In the genomic region with DNA sequence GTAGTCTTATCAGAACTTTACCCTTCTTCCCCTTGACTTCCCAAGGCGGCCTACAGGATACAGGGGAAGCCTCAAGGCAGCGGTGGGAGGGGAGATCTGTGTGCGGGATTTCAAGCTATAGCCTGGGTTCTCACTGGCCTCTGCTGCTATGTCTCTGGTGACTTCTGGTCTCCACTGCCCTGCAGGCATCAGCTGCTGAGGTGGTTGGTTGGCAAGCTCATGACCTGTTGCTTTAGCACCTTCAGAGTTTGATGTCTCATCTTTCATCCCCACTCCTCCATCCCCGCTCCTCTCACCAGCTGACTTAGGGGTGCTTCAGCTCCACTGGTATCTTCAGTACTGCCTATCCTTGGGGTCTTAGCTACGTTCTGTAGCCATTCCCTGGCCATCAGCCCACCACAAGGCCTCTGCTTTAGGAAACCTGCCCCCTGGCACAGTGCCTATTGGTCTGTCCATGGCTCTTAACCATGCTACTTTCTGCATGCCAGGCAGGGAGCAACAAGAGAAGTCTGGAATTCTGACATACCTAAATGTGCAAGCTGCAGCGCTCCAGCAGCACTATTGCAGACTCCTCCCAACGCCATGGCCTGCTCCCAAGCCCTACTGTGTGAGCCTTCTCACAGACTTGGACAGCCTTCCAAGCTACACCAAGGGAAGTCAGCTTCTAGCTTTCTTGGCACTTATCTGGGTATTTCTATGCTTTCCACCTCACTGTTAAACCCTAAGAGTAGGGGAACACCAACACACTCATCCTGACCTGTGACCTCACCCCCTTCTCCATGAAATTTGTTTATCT, we compare ENCODE assay signal across 27 cellular contexts. TPM values are rescaled to one million over a fixed set of nuclear protein-coding genes. Genes with fewer than 3 reads are reported as not detected.
DNase-seq lines count a peak whose midpoint lies in the region; ATAC-seq and TF ChIP-seq lines count a peak whose summit lies in the region.
"Had no signal": no experiment of that assay in that cellular context is flagged by ENCODE, and none has a peak within 500 bp of the region (broad histone marks: within the 10 kb centered on the region; RNA-seq: fewer than 3 reads in every experiment).

No MANE protein-coding gene starts in this region.

- H3K36me3 Mint-ChIP-seq in activated T-cell treated with anti-CD3 and anti-CD28 coated beads, Interleukin-2, amount 50 U/mL, for 24 hours (ENCODE audit: low read depth) = peaks cover 25% of the 10 kb centered on the region
- H3K36me3 Mint-ChIP-seq in activated T-cell treated with anti-CD3 and anti-CD28 coated beads, Interleukin-2, amount 50 U/mL, for 4 hours (ENCODE audit: insufficient read depth) = no peaks in the 10 kb centered on the region
- no peaks in the 10 kb centered on the region for H3K36me3 Mint-ChIP-seq in IgD-negative memory B cell
- peaks cover 25% of the 10 kb centered on the region for H3K36me3 Mint-ChIP-seq in activated T-helper 17 cell treated with anti-CD3 and anti-CD28 coated beads, Interleukin-2, amount 50 U/mL, for 72 hours (ENCODE audit: low read depth)
- H3K36me3 Mint-ChIP-seq in osteocyte (ENCODE audit: unreplicated experiment) = no peaks in the 10 kb centered on the region

- H3K27ac Mint-ChIP-seq in activated T-cell treated with anti-CD3 and anti-CD28 coated beads, Interleukin-2, amount 50 U/mL, for 24 hours = peak overlapping the region; percentile 7
- H3K27ac Mint-ChIP-seq in IgD-negative memory B cell = peak overlapping the region in 1 of 3 donors; percentile 53
- H3K27ac Mint-ChIP-seq in activated T-helper 17 cell treated with anti-CD3 and anti-CD28 coated beads, Interleukin-2, amount 50 U/mL, for 72 hours = no peak overlapping the region
- no peak overlapping the region for H3K27ac Mint-ChIP-seq in osteocyte (ENCODE audit: unreplicated experiment)
- H3K27ac Mint-ChIP-seq: activated CD4-positive, alpha-beta T cell treated with anti-CD3 and anti-CD28 coated beads, Interleukin-2, amount 10 ng/mL, durations not matched to agents 24 days and 14 days; activated naive CD8-positive, alpha-beta T cell treated with anti-CD3 and anti-CD28 coated beads for 36 hours; H9; T-helper 2 cell treated with Interferon-gamma antibody and Interleukin-4, amounts not matched to agents 5 μg/mL and 100 μg/mL, for 36 hours had no signal

- no peak overlapping the region for H3K4me3 Mint-ChIP-seq in activated T-cell treated with anti-CD3 and anti-CD28 coated beads, Interleukin-2, amount 50 U/mL, for 24 hours
- H3K4me3 Mint-ChIP-seq in activated T-cell treated with anti-CD3 and anti-CD28 coated beads, Interleukin-2, amount 50 U/mL, for 4 hours = no peak overlapping the region
- H3K4me3 Mint-ChIP-seq in IgD-negative memory B cell (peak overlapping the region in 3 of 4 donors; percentile 49 to 79 (median 55)), osteocyte (ENCODE audit: unreplicated experiment) (no peak overlapping the region)
- H3K4me3 Mint-ChIP-seq in activated T-helper 17 cell treated with anti-CD3 and anti-CD28 coated beads, Interleukin-2, amount 50 U/mL, for 72 hours = peak overlapping the region; percentile 20
- H3K4me3 Mint-ChIP-seq: activated naive CD8-positive, alpha-beta T cell treated with anti-CD3 and anti-CD28 coated beads for 36 hours had no signal

- H3K9me3 Mint-ChIP-seq in activated T-cell treated with anti-CD3 and anti-CD28 coated beads, Interleukin-2, amount 50 U/mL, for 24 hours = no peaks in the 10 kb centered on the region
- H3K9me3 Mint-ChIP-seq in activated T-cell treated with anti-CD3 and anti-CD28 coated beads, Interleukin-2, amount 50 U/mL, for 4 hours = no peaks in the 10 kb centered on the region
- no peaks in the 10 kb centered on the region for H3K9me3 Mint-ChIP-seq in IgD-negative memory B cell
- no peaks in the 10 kb centered on the region for H3K9me3 Mint-ChIP-seq in activated T-helper 17 cell treated with anti-CD3 and anti-CD28 coated beads, Interleukin-2, amount 50 U/mL, for 72 hours
- no peaks in the 10 kb centered on the region for H3K9me3 Mint-ChIP-seq in osteocyte (ENCODE audit: unreplicated experiment)
- H3K9me3 Mint-ChIP-seq: activated CD4-positive, alpha-beta T cell treated with anti-CD3 and anti-CD28 coated beads, Interleukin-2, amount 10 ng/mL, durations not matched to agents 24 days and 14 days; activated naive CD8-positive, alpha-beta T cell treated with anti-CD3 and anti-CD28 coated beads for 36 hours; H9; T-helper 2 cell treated with Interferon-gamma antibody and Interleukin-4, amounts not matched to agents 5 μg/mL and 100 μg/mL, for 36 hours had no signal

- H3K4me1 Mint-ChIP-seq in activated T-cell treated with anti-CD3 and anti-CD28 coated beads, Interleukin-2, amount 50 U/mL, for 24 hours (ENCODE audit: low read depth) = peaks cover 25% of the 10 kb centered on the region
- H3K4me1 Mint-ChIP-seq in activated T-cell treated with anti-CD3 and anti-CD28 coated beads, Interleukin-2, amount 50 U/mL, for 4 hours (ENCODE audit: low read depth) = peaks cover 29% of the 10 kb centered on the region
- H3K4me1 Mint-ChIP-seq in IgD-negative memory B cell (peaks cover 23 to 26% (median 23%) of the 10 kb centered on the region in 3 donors), osteocyte (ENCODE audit: unreplicated experiment) (peaks cover 28% of the 10 kb centered on the region)
- peaks cover 25% of the 10 kb centered on the region for H3K4me1 Mint-ChIP-seq in activated T-helper 17 cell treated with anti-CD3 and anti-CD28 coated beads, Interleukin-2, amount 50 U/mL, for 72 hours

- ATAC-seq in activated T-cell treated with anti-CD3 and anti-CD28 coated beads, Interleukin-2, amount 50 U/mL, for 4 hours = no peak
- no peak for ATAC-seq in activated T-helper 17 cell treated with anti-CD3 and anti-CD28 coated beads, Interleukin-2, amount 50 U/mL, for 72 hours (replicated peaks)
- ATAC-seq in GM21423 (IDR thresholded peaks at IDR 0.05; ENCODE audit: unreplicated experiment) (no peak), GM19455 (IDR thresholded peaks at IDR 0.05; ENCODE audit: unreplicated experiment) (no peak)
- ATAC-seq: left cardiac atrium, mucosa of descending colon had no signal

- DNase-seq in activated T-cell treated with anti-CD3 and anti-CD28 coated beads, Interleukin-2, amount 50 U/mL, for 24 hours = no peak
- no peak for DNase-seq in activated T-cell treated with anti-CD3 and anti-CD28 coated beads, Interleukin-2, amount 50 U/mL, for 4 hours
- DNase-seq in osteocyte (ENCODE audit: extremely low spot score, unreplicated experiment) (peak; percentile 63), NCI-H1436 treated with DMSO at 0.1 percent for 48 hours (lab: John Stamatoyannopoulos, UW) (no peak)
- DNase-seq: activated CD4-positive, alpha-beta T cell treated with anti-CD3 and anti-CD28 coated beads, Interleukin-2, amount 10 ng/mL, durations not matched to agents 24 days and 14 days; activated CD8-positive, alpha-beta memory T cell treated with anti-CD3 and anti-CD28 coated beads for 24 hours; activated gamma-delta T cell; activated naive CD8-positive, alpha-beta T cell treated with anti-CD3 and anti-CD28 coated beads for 36 hours; activated T-cell treated with anti-CD3 and anti-CD28 coated beads for 4 hours; effector memory CD4-positive, alpha-beta T cell; H9; left cardiac atrium; mucosa of descending colon; NCI-H187; NCI-H2171 treated with DMSO at 0.1 percent for 48 hours; NCI-H524 treated with DMSO at 0.1 percent for 48 hours; NK-92 treated with Interleukin-12 subunit alpha and Interleukin-12 subunit beta, amount 100 ng/mL, for 24 hours; SHP77; sigmoid colon; stimulated activated CD4-positive, alpha-beta T cell treated with anti-CD3 and anti-CD28 coated beads, Interleukin-12 subunit alpha, Interleukin-12 subunit beta, amount 100 ng/mL, for 4 hours; stimulated activated CD4-positive, alpha-beta T cell treated with anti-CD3 and anti-CD28 coated beads, Interleukin-2, amount 100 ng/mL, for 48 hours; stomach had no signal

- TF ChIP-seq CTCF in osteocyte (IDR thresholded peaks at IDR 0.05) = no peak

- H3K27me3 Mint-ChIP-seq in activated T-cell treated with anti-CD3 and anti-CD28 coated beads, Interleukin-2, amount 50 U/mL, for 24 hours = no peaks in the 10 kb centered on the region
- H3K27me3 Mint-ChIP-seq in activated T-cell treated with anti-CD3 and anti-CD28 coated beads, Interleukin-2, amount 50 U/mL, for 4 hours (ENCODE audit: low read depth) = no peaks in the 10 kb centered on the region
- no peaks in the 10 kb centered on the region for H3K27me3 Mint-ChIP-seq in IgD-negative memory B cell
- no peaks in the 10 kb centered on the region for H3K27me3 Mint-ChIP-seq in activated T-helper 17 cell treated with anti-CD3 and anti-CD28 coated beads, Interleukin-2, amount 50 U/mL, for 72 hours
- no peaks in the 10 kb centered on the region for H3K27me3 Mint-ChIP-seq in osteocyte (ENCODE audit: unreplicated experiment)
- H3K27me3 Mint-ChIP-seq: activated CD4-positive, alpha-beta T cell treated with anti-CD3 and anti-CD28 coated beads, Interleukin-2, amount 10 ng/mL, durations not matched to agents 24 days and 14 days; activated naive CD8-positive, alpha-beta T cell treated with anti-CD3 and anti-CD28 coated beads for 36 hours had no signal

RNA-seq across cellular contexts. Expression of gene YEATS2, which starts 1.8 kb away (rescaled TPM):
- 10 to 100 TPM; 24.7 to 28.0 (median 27.2) TPM for total RNA-seq in activated T-cell treated with anti-CD3 and anti-CD28 coated beads, Interleukin-2, amount 50 U/mL, for 4 hours
- 7.2 TPM for polyA plus RNA-seq in IgD-negative memory B cell
- total RNA-seq in activated T-helper 17 cell treated with anti-CD3 and anti-CD28 coated beads, Interleukin-2, amount 50 U/mL, for 72 hours = 100 to 1,000 TPM in 1 of 2 donors, 10 to 100 TPM in 1; 62.2 to 120 TPM
- total RNA-seq in osteocyte = 40.8 and 41.4 TPM in 2 replicates

Comparison
In these comparisons a context has a peak if more than half of its experiments do, and no peak if none do; other contexts are left out.
1. H3K4me3 Mint-ChIP-seq: peak in IgD-negative memory B cell (3 of 4) and activated T-helper 17 cell treated with anti-CD3 and anti-CD28 coated beads, Interleukin-2, amount 50 U/mL, for 72 hours (single experiment); none in activated T-cell treated with anti-CD3 and anti-CD28 coated beads, Interleukin-2, amount 50 U/mL, for 24 hours (single experiment), activated T-cell treated with anti-CD3 and anti-CD28 coated beads, Interleukin-2, amount 50 U/mL, for 4 hours (single experiment) and osteocyte (single experiment).